Comparison of ENCODE assay signal across 16 cellular contexts in genomic region chr6:143112084-143112768, GRCh38.
A peak's percentile ranks its signal among the peaks of the same experiment; 100 is the strongest.
DNase-seq lines count a peak whose midpoint lies in the region; ATAC-seq and TF ChIP-seq lines count a peak whose summit lies in the region.
"Had no signal": no experiment of that assay in that cellular context is flagged by ENCODE, and none has a peak within 500 bp of the region (broad histone marks: within the 10 kb centered on the region; RNA-seq: fewer than 3 reads in every experiment).

No MANE protein-coding gene starts in this region.

- no peaks in the 10 kb centered on the region for H3K36me3 ChIP-seq in MM.1S (replicated peaks; ENCODE audit: insufficient read depth, low read length)
- H3K36me3 ChIP-seq: BLaER1 treated with 17β-estradiol and CSF1 and Interleukin-3, amounts not matched to agents 10 nM and 100 nM; neural progenitor cell; SJCRH30 had no signal

- no peak overlapping the region for H3K4me3 ChIP-seq in MM.1S (ENCODE audit: low read length)
- H3K4me3 ChIP-seq: BLaER1 treated with 17β-estradiol and CSF1 and Interleukin-3, amounts not matched to agents 10 nM and 100 nM; neural progenitor cell; SJCRH30 had no signal

- no peaks in the 10 kb centered on the region for H3K9me3 ChIP-seq in MM.1S (replicated peaks; ENCODE audit: insufficient read depth, low read length)
- H3K9me3 ChIP-seq: SJCRH30 had no signal

- 0 out of 2 replicates have a peak overlapping the region, but pooled peaks have one; percentile 6 for H3K9ac ChIP-seq in MM.1S (ENCODE audit: low read length)
- H3K9ac ChIP-seq: BLaER1 treated with 17β-estradiol and CSF1 and Interleukin-3, amounts not matched to agents 10 nM and 100 nM; neural progenitor cell had no signal

- no peak for TF ChIP-seq CTCF in MM.1S (IDR thresholded peaks at IDR 0.05; ENCODE audit: low read length)

- ATAC-seq in GM18517 (IDR thresholded peaks at IDR 0.05; ENCODE audit: unreplicated experiment) (peak; percentile 63), GM19351 (IDR thresholded peaks at IDR 0.05; ENCODE audit: unreplicated experiment) (peak; percentile 70), HG02678 (IDR thresholded peaks at IDR 0.05; ENCODE audit: unreplicated experiment) (peak; percentile 65), HG03520 (IDR thresholded peaks at IDR 0.05; ENCODE audit: unreplicated experiment) (no peak), HG02981 (IDR thresholded peaks at IDR 0.05; ENCODE audit: unreplicated experiment) (no peak)
- ATAC-seq: right cardiac atrium had no signal

- H3F3A ChIP-seq in MM.1S (ENCODE audit: insufficient read depth, low read length), result no peaks in the 10 kb centered on the region

- no peaks in the 10 kb centered on the region for H4K20me1 ChIP-seq in MM.1S (ENCODE audit: insufficient read depth, low read length)
- H4K20me1 ChIP-seq: BLaER1 treated with 17β-estradiol and CSF1 and Interleukin-3, amounts not matched to agents 10 nM and 100 nM had no signal

- DNase-seq in MM.1S, result peak; percentile 38
- DNase-seq in stimulated activated CD4-positive, alpha-beta T cell treated with anti-CD3 and anti-CD28 coated beads, Interleukin-4, amount 100 ng/mL, for 4 hours, result no peak
- no peak for DNase-seq in CD1c-positive myeloid dendritic cell (ENCODE audit: extremely low spot score)
- DNase-seq: activated naive CD4-positive, alpha-beta T cell treated with anti-CD3 and anti-CD28 coated beads, Interleukin-2, amount 50 U/mL, for 16 hours; foreskin melanocyte; mesenchymal stem cell; right cardiac atrium; SJCRH30; stimulated activated CD4-positive, alpha-beta T cell treated with anti-CD3 and anti-CD28 coated beads, Interleukin-2, amount 100 ng/mL, for 48 hours had no signal

- H3K27ac ChIP-seq in MM.1S (ENCODE audit: low read length), result peak overlapping the region; percentile 34; the same call in 1 of the 2 replicates
- H3K27ac ChIP-seq: BLaER1 treated with 17β-estradiol and CSF1 and Interleukin-3, amounts not matched to agents 10 nM and 100 nM; neural progenitor cell; SJCRH30 had no signal

- H3K4me2 ChIP-seq in MM.1S (ENCODE audit: low read depth, low read length), result peak overlapping the region; percentile 55
- H3K4me2 ChIP-seq: BLaER1 treated with 17β-estradiol and CSF1 and Interleukin-3, amounts not matched to agents 10 nM and 100 nM; neural progenitor cell had no signal

- H3K27me3 ChIP-seq in MM.1S (replicated peaks; ENCODE audit: insufficient read depth, low read length), result no peaks in the 10 kb centered on the region
- H3K27me3 ChIP-seq: BLaER1 treated with 17β-estradiol and CSF1 and Interleukin-3, amounts not matched to agents 10 nM and 100 nM; neural progenitor cell had no signal

- H3K9me2 ChIP-seq in MM.1S (replicated peaks; ENCODE audit: insufficient read depth, low read length), result no peaks in the 10 kb centered on the region

- H2AFZ ChIP-seq in MM.1S (ENCODE audit: low read length), result no peak overlapping the region
- H2AFZ ChIP-seq: neural progenitor cell had no signal

- H3K79me2 ChIP-seq in MM.1S (ENCODE audit: low read length), result no peaks in the 10 kb centered on the region

- H3K4me1 ChIP-seq in MM.1S (ENCODE audit: low read length), result no peaks in the 10 kb centered on the region; the same call in 1 of the 2 replicates
- H3K4me1 ChIP-seq: neural progenitor cell, SJCRH30 had no signal

Comparison
In these comparisons a context has a peak if more than half of its experiments do, and no peak if none do; other contexts are left out.
1. ATAC-seq: peak in GM18517 (single experiment), GM19351 (single experiment) and HG02678 (single experiment); none in HG03520 (single experiment) and HG02981 (single experiment).